In the genomic region with DNA sequence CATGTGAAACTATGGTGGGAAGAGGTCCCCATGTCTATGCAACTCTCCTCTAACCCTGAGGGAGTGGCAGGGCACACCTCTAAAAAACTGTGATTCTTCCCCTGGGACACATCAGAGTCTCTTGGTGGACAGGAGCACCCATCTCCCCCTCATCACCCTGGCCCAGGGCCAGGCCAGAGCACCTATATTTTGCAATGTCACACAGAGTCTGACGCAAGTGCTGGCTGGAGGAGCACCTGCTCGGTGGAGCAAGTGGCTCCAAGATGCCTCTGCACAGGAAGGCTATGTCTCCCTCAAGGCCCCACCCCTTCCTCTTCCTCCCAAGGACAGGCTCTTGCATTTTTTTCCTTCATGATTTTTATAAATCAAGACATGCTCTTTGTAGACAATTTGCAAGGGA, we compare ENCODE assay signal across 10 cellular contexts. TPM values are rescaled to one million over a fixed set of nuclear protein-coding genes. Genes with fewer than 3 reads are reported as not detected.
DNase-seq lines count a peak whose midpoint lies in the region; ATAC-seq and TF ChIP-seq lines count a peak whose summit lies in the region.
"Had no signal": no experiment of that assay in that cellular context is flagged by ENCODE, and none has a peak within 500 bp of the region (broad histone marks: within the 10 kb centered on the region; RNA-seq: fewer than 3 reads in every experiment).

No MANE protein-coding gene starts in this region.

- TF ChIP-seq CTCF in Caco-2 (IDR thresholded peaks at IDR 0.05; ENCODE audit: insufficient read depth in 1 of 2, low read depth in 1 of 2, low read length in 1 of 2, severe bottlenecking in 1 of 2, unreplicated experiment in 1 of 2), result no peak

- peaks cover 67% of the 10 kb centered on the region for H3K4me1 Mint-ChIP-seq in activated CD4-positive, alpha-beta T cell treated with anti-CD3 and anti-CD28 coated beads for 36 hours
- peaks cover 58% of the 10 kb centered on the region for H3K4me1 Mint-ChIP-seq in activated naive CD8-positive, alpha-beta T cell (ENCODE audit: low read depth)
- no peaks in the 10 kb centered on the region for H3K4me1 Mint-ChIP-seq in Caco-2 (ENCODE audit: low read depth, unreplicated experiment)

- POLR2A ChIA-PET in activated CD4-positive, alpha-beta T cell treated with anti-CD3 and anti-CD28 coated beads for 36 hours (lab: Charles Lee), result no interaction called here
- POLR2A ChIA-PET in Caco-2 (lab: Charles Lee), result no interaction called here

- H3K27ac ChIP-seq in skeletal muscle tissue (ENCODE audit: low read depth, low read length), result peak overlapping the region; percentile 80

- no peak for DNase-seq in activated CD4-positive, alpha-beta T cell treated with anti-CD3 and anti-CD28 coated beads for 36 hours
- DNase-seq in activated CD4-positive, alpha-beta T cell treated with anti-CD3 and anti-CD28 coated beads, Interleukin-2, amount 50 U/mL, for 4 hours, result no peak
- no peak for DNase-seq in medulla oblongata (ENCODE audit: extremely low spot score)
- no peak for DNase-seq in Caco-2
- DNase-seq in hepatic stellate cell (ENCODE audit: low spot score), result no peak
- DNase-seq: activated effector memory CD4-positive, alpha-beta T cell treated with anti-CD3 and anti-CD28 coated beads, Interleukin-2, amount 50 U/mL, for 16 hours had no signal

- H3K27ac Mint-ChIP-seq in activated CD4-positive, alpha-beta T cell treated with anti-CD3 and anti-CD28 coated beads for 36 hours, result peak overlapping the region; percentile 65
- H3K27ac Mint-ChIP-seq in activated naive CD8-positive, alpha-beta T cell, result peak overlapping the region; percentile 84
- no peak overlapping the region for H3K27ac Mint-ChIP-seq in Caco-2 (ENCODE audit: unreplicated experiment)

- no peaks in the 10 kb centered on the region for H3K9me3 Mint-ChIP-seq in activated CD4-positive, alpha-beta T cell treated with anti-CD3 and anti-CD28 coated beads for 36 hours (ENCODE audit: low read depth)
- H3K9me3 Mint-ChIP-seq in activated naive CD8-positive, alpha-beta T cell (ENCODE audit: low read depth), result no peaks in the 10 kb centered on the region
- H3K9me3 Mint-ChIP-seq in Caco-2 (ENCODE audit: unreplicated experiment), result no peaks in the 10 kb centered on the region

- intact Hi-C loops in activated CD4-positive, alpha-beta T cell treated with anti-CD3 and anti-CD28 coated beads for 36 hours (cut with DNase I, micrococcal nuclease), result no loop called here
- intact Hi-C loops in Caco-2 (cut with micrococcal nuclease; ENCODE audit: unreplicated experiment), result no loop called here

- CTCF ChIA-PET in activated CD4-positive, alpha-beta T cell treated with anti-CD3 and anti-CD28 coated beads for 36 hours (lab: Charles Lee), result interaction anchor here (1.5 kb wide), 1 partner anchor 149 kb away, joined by 5 read pairs; no protein-coding TSS in a partner anchor
- CTCF ChIA-PET in Caco-2 (lab: Charles Lee), result interaction anchor here (0.7 kb wide), 1 partner anchor 21 kb away, joined by 3 read pairs; no protein-coding TSS in a partner anchor

- H3K4me3 Mint-ChIP-seq in activated CD4-positive, alpha-beta T cell treated with anti-CD3 and anti-CD28 coated beads for 36 hours, result no peak overlapping the region
- peak overlapping the region; percentile 36 for H3K4me3 Mint-ChIP-seq in activated naive CD8-positive, alpha-beta T cell
- no peak overlapping the region for H3K4me3 Mint-ChIP-seq in Caco-2 (ENCODE audit: unreplicated experiment)

- no peaks in the 10 kb centered on the region for H3K27me3 Mint-ChIP-seq in activated CD4-positive, alpha-beta T cell treated with anti-CD3 and anti-CD28 coated beads for 36 hours
- no peaks in the 10 kb centered on the region for H3K27me3 Mint-ChIP-seq in activated naive CD8-positive, alpha-beta T cell
- H3K27me3 Mint-ChIP-seq in Caco-2 (ENCODE audit: insufficient read depth, unreplicated experiment), result no peaks in the 10 kb centered on the region

- peak overlapping the region in 1 of 3 donors; percentile 12 for H3K9ac ChIP-seq in skeletal muscle tissue (ENCODE audit: low read depth in 1 of 3, low read length in 3 of 3)

- peak; percentile 32 for ATAC-seq in activated CD4-positive, alpha-beta T cell treated with anti-CD3 and anti-CD28 coated beads for 36 hours
- ATAC-seq in HG02981 (IDR thresholded peaks at IDR 0.05; ENCODE audit: unreplicated experiment), result peak; percentile 26
- ATAC-seq: Panc1 had no signal

- no TSS peak for BruUV-seq in Caco-2 (replicated peaks; lab: Mats Ljungman, UMichigan)

- H3K36me3 ChIP-seq in skeletal muscle tissue (ENCODE audit: control insufficient read depth in 3 of 3, insufficient read depth in 3 of 3, low read length in 3 of 3), result peaks cover 19 to 41% (median 33%) of the 10 kb centered on the region in 3 donors
- H3K36me3 ChIP-seq in Caco-2 (ENCODE audit: control insufficient read depth, insufficient read depth, low read length), result peaks cover 2% of the 10 kb centered on the region

- H3K4me3 ChIP-seq in skeletal muscle tissue (ENCODE audit: low read length in 3 of 3) (no peak overlapping the region), Caco-2 (ENCODE audit: low read depth, low read length) (no peak overlapping the region)

- H3K4me1 ChIP-seq in skeletal muscle tissue (ENCODE audit: control insufficient read depth in 3 of 3, insufficient read depth in 3 of 3, low read length in 3 of 3) (peaks cover 62 to 70% (median 69%) of the 10 kb centered on the region in 3 donors), Caco-2 (no peaks in the 10 kb centered on the region)

- peaks cover 58% of the 10 kb centered on the region for H3K36me3 Mint-ChIP-seq in activated CD4-positive, alpha-beta T cell treated with anti-CD3 and anti-CD28 coated beads for 36 hours (ENCODE audit: low read depth)
- peaks cover 4% of the 10 kb centered on the region for H3K36me3 Mint-ChIP-seq in activated naive CD8-positive, alpha-beta T cell
- peaks cover 52% of the 10 kb centered on the region for H3K36me3 Mint-ChIP-seq in Caco-2 (ENCODE audit: insufficient read depth, unreplicated experiment)

- no peaks in the 10 kb centered on the region for H3K9me3 ChIP-seq in skeletal muscle tissue (ENCODE audit: control insufficient read depth in 3 of 3, low read length in 3 of 3)
- H3K9me3 ChIP-seq in Caco-2, result no peaks in the 10 kb centered on the region

- H3K27me3 ChIP-seq in skeletal muscle tissue (ENCODE audit: control insufficient read depth in 3 of 3, insufficient read depth in 3 of 3, low read length in 3 of 3), result no peaks in the 10 kb centered on the region
- no peaks in the 10 kb centered on the region for H3K27me3 ChIP-seq in Caco-2 (replicated peaks; ENCODE audit: control insufficient read depth, insufficient read depth, low read length)

RNA-seq across cellular contexts. Expression of gene SNN, which starts 13.3 kb away (rescaled TPM):
- total RNA-seq in activated CD4-positive, alpha-beta T cell treated with anti-CD3 and anti-CD28 coated beads for 36 hours, result 1 to 10 TPM; 6.0 to 7.2 TPM
- total RNA-seq in skeletal muscle tissue (14.6 TPM), Caco-2 (2022) (11.1 and 12.8 TPM in 2 replicates)
